ENCODE assay signal across 23 cellular contexts in genomic region chr5:74477082-74477453, GRCh38.
"Had no signal": no experiment of that assay in that cellular context is flagged by ENCODE, and none has a peak within 500 bp of the region (broad histone marks: within the 10 kb centered on the region; RNA-seq: fewer than 3 reads in every experiment).

No MANE protein-coding gene starts in this region.

- H3K4me3 Mint-ChIP-seq: activated CD4-positive, alpha-beta T cell treated with anti-CD3 and anti-CD28 coated beads, Interleukin-2, amount 10 ng/mL, durations not matched to agents 24 days and 14 days; activated CD8-positive, alpha-beta memory T cell treated with anti-CD3 and anti-CD28 coated beads, Interleukin-2, amount 10 ng/mL, durations not matched to agents 7 days and 5 days; activated naive CD8-positive, alpha-beta T cell treated with anti-CD3 and anti-CD28 coated beads, Interleukin-2, amount 50 U/mL, for 24 hours; activated T-cell treated with anti-CD3 and anti-CD28 coated beads, Interleukin-2, amount 50 U/mL, for 4 hours; T-helper 2 cell treated with Interferon-gamma antibody and Interleukin-4, amounts not matched to agents 5 μg/mL and 100 μg/mL, for 36 hours; WTC11 had no signal

- H3K4me1 ChIP-seq: ascending aorta, body of pancreas had no signal

- H3K36me3 Mint-ChIP-seq: activated CD8-positive, alpha-beta memory T cell treated with anti-CD3 and anti-CD28 coated beads, Interleukin-2, amount 10 ng/mL, durations not matched to agents 7 days and 5 days; activated naive CD4-positive, alpha-beta T cell treated with anti-CD3 and anti-CD28 coated beads, Interleukin-2, amount 50 U/mL, for 72 hours; WTC11 had no signal

- DNase-seq: activated CD4-positive, alpha-beta T cell treated with anti-CD3 and anti-CD28 coated beads, Interleukin-2, amount 10 ng/mL, durations not matched to agents 24 days and 14 days; activated CD4-positive, alpha-beta T cell treated with anti-CD3 and anti-CD28 coated beads, Interleukin-2, amount 50 U/mL, for 48 hours; activated CD4-positive, CD25-positive, alpha-beta regulatory T cell treated with anti-CD3 and anti-CD28 coated beads, Interleukin-2, amount 50 U/mL, for 72 hours; activated CD8-positive, alpha-beta memory T cell treated with anti-CD3 and anti-CD28 coated beads, Interleukin-2, amount 10 ng/mL, durations not matched to agents 7 days and 5 days; activated effector memory CD4-positive, alpha-beta T cell treated with anti-CD3 and anti-CD28 coated beads, Interleukin-2, amount 50 U/mL, for 16 hours; activated naive CD4-positive, alpha-beta T cell treated with Interleukin-2 at 50 U/mL for 16 hours; activated naive CD8-positive, alpha-beta T cell treated with anti-CD3 and anti-CD28 coated beads, Interleukin-2, amount 50 U/mL, for 24 hours; activated T-cell treated with anti-CD3 and anti-CD28 coated beads, Interleukin-2, amount 50 U/mL, for 4 hours; amniotic stem cell; body of pancreas; KBM-7; NCI-H1105; NCI-H1436; NCI-H1694 treated with DMSO at 0.1 percent for 48 hours; NCI-H2029 treated with DMSO at 0.1 percent for 48 hours; NCI-H226; SHP77 treated with DMSO at 0.1 percent for 48 hours; SW 1271 had no signal

- H3K27ac ChIP-seq: ascending aorta, body of pancreas had no signal

- H3K36me3 ChIP-seq: ascending aorta had no signal

- H3K9me3 ChIP-seq: ascending aorta, body of pancreas had no signal

- H3K27ac Mint-ChIP-seq: activated CD4-positive, alpha-beta T cell treated with anti-CD3 and anti-CD28 coated beads, Interleukin-2, amount 10 ng/mL, durations not matched to agents 24 days and 14 days; activated CD8-positive, alpha-beta memory T cell treated with anti-CD3 and anti-CD28 coated beads, Interleukin-2, amount 10 ng/mL, durations not matched to agents 7 days and 5 days; activated naive CD4-positive, alpha-beta T cell treated with anti-CD3 and anti-CD28 coated beads, Interleukin-2, amount 50 U/mL, for 72 hours; activated naive CD8-positive, alpha-beta T cell treated with anti-CD3 and anti-CD28 coated beads, Interleukin-2, amount 50 U/mL, for 24 hours; T-helper 2 cell treated with Interferon-gamma antibody and Interleukin-4, amounts not matched to agents 5 μg/mL and 100 μg/mL, for 36 hours had no signal

- ATAC-seq: activated CD8-positive, alpha-beta memory T cell treated with anti-CD3 and anti-CD28 coated beads, Interleukin-2, amount 10 ng/mL, durations not matched to agents 7 days and 5 days; activated naive CD4-positive, alpha-beta T cell treated with anti-CD3 and anti-CD28 coated beads, Interleukin-2, amount 50 U/mL, for 72 hours; activated naive CD8-positive, alpha-beta T cell treated with anti-CD3 and anti-CD28 coated beads, Interleukin-2, amount 50 U/mL, for 24 hours; activated T-cell treated with anti-CD3 and anti-CD28 coated beads, Interleukin-2, amount 50 U/mL, for 4 hours; body of pancreas had no signal

- FAIRE-seq: RCC 7860 had no signal

- H3K27me3 ChIP-seq: ascending aorta, body of pancreas had no signal

- H3K9me3 Mint-ChIP-seq: activated CD4-positive, alpha-beta T cell treated with anti-CD3 and anti-CD28 coated beads, Interleukin-2, amount 10 ng/mL, durations not matched to agents 24 days and 14 days; activated naive CD4-positive, alpha-beta T cell treated with anti-CD3 and anti-CD28 coated beads, Interleukin-2, amount 50 U/mL, for 72 hours; activated naive CD8-positive, alpha-beta T cell treated with anti-CD3 and anti-CD28 coated beads, Interleukin-2, amount 50 U/mL, for 24 hours; activated T-cell treated with anti-CD3 and anti-CD28 coated beads, Interleukin-2, amount 50 U/mL, for 4 hours; T-helper 2 cell treated with Interferon-gamma antibody and Interleukin-4, amounts not matched to agents 5 μg/mL and 100 μg/mL, for 36 hours; WTC11 had no signal

- H3K4me3 ChIP-seq: ascending aorta, body of pancreas had no signal

- H3K4me1 Mint-ChIP-seq: activated CD4-positive, alpha-beta T cell treated with anti-CD3 and anti-CD28 coated beads, Interleukin-2, amount 10 ng/mL, durations not matched to agents 24 days and 14 days; activated naive CD8-positive, alpha-beta T cell treated with anti-CD3 and anti-CD28 coated beads, Interleukin-2, amount 50 U/mL, for 24 hours had no signal
